Comparison of ENCODE assay signal across 1 cellular context in the genomic region with DNA sequence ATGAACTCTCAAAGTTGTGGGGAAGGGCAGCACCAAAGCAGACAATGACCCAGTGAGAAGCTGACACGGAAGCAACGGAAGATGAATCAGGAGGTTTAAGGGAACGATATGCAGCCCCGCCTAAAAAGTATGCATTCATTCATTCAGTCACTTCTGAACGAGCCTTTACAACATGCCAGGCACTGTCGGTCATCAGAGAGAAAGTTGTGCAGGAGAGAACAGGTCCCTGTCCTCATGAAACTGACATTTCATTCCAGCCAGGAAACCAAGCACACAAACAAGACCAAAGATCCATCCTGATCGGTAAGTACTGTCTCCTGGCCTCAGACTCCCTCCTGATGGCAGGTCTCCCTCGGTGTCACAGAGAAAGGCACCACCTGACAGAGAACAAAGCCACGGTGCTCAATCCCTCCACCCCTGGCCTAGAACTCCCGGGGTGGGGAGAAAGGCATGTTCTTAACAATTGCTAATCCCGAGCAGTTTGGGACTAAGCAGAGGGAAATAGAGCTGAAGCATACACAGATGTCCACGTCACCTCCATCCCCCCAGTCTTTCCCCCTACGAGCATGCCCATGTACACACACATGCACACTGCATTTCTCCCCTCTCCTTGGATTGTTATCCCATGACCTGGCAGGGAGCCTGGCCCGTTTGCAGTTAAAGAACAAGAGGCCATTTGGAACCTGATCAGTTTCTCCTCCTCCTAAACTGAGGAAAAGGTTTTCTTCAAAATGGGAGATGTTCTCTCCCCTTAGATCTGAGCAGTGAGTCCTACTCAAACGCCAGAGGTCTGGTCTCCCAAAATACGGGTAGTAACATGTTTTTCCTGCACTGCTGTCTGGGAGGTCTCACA.
A peak's percentile ranks its signal among the peaks of the same experiment; 100 is the strongest.
TF ChIP-seq lines count a peak whose summit lies in the region.

No MANE protein-coding gene starts in this region.

TF ChIP-seq in HepG2, 621 proteins besides CTCF, POLR2A, EP300 and RAD21 (continued from another document and continues in another):
- TF ChIP-seq SIX1 (CRISPR knock-in tag; IDR thresholded peaks at IDR 0.05; ENCODE audit: borderline replicate concordance) (no peak), SMAD9 (CRISPR knock-in tag; IDR thresholded peaks at IDR 0.05) (no peak; the same call in 1 of the 2 replicates), NR2F1 (CRISPR knock-in tag; IDR thresholded peaks at IDR 0.05) (no peak), EED (CRISPR knock-in tag; IDR thresholded peaks at IDR 0.05) (no peak), ZNF7 (CRISPR knock-in tag; IDR thresholded peaks at IDR 0.05) (no peak), NONO (IDR thresholded peaks at IDR 0.05) (no peak), NONO (CRISPR knock-in tag; conservative IDR thresholded peaks at IDR 0.05) (0 out of 2 replicates have a peak, but pooled peaks have one; percentile 18), ZBTB1 (CRISPR knock-in tag; IDR thresholded peaks at IDR 0.05; ENCODE audit: borderline replicate concordance) (no peak), RNF2 (conservative IDR thresholded peaks at IDR 0.05; ENCODE audit: low read depth) (no peak), ZNF747 (CRISPR knock-in tag; IDR thresholded peaks at IDR 0.05; ENCODE audit: borderline replicate concordance) (0 out of 2 replicates have a peak, but pooled peaks have one; percentile 19), MTF2 (CRISPR knock-in tag; IDR thresholded peaks at IDR 0.05; ENCODE audit: borderline replicate concordance) (no peak), ZNF224 (CRISPR knock-in tag; IDR thresholded peaks at IDR 0.05) (no peak), ZNF563 (CRISPR knock-in tag; IDR thresholded peaks at IDR 0.05) (0 out of 2 replicates have a peak, but pooled peaks have one; percentile 1), ZNF772 (CRISPR knock-in tag; IDR thresholded peaks at IDR 0.05) (0 out of 2 replicates have a peak, but pooled peaks have one; percentile 3), MIER2 (CRISPR knock-in tag; IDR thresholded peaks at IDR 0.05) (no peak), MIER3 (CRISPR knock-in tag; IDR thresholded peaks at IDR 0.05; ENCODE audit: borderline replicate concordance) (no peak), GABPB1 (CRISPR knock-in tag; IDR thresholded peaks at IDR 0.05) (no peak), PITX1 (CRISPR knock-in tag; IDR thresholded peaks at IDR 0.05) (no peak), ZNF251 (CRISPR knock-in tag; IDR thresholded peaks at IDR 0.05) (no peak), ZNF614 (CRISPR knock-in tag; IDR thresholded peaks at IDR 0.05; ENCODE audit: borderline replicate concordance) (no peak), ZNF441 (CRISPR knock-in tag; IDR thresholded peaks at IDR 0.05; ENCODE audit: borderline replicate concordance) (peak; percentile 28; the same call in 1 of the 2 replicates), NFIC (IDR thresholded peaks at IDR 0.05; ENCODE audit: low read length) (no peak; the same call in 1 of the 2 replicates), ZNF737 (CRISPR knock-in tag; IDR thresholded peaks at IDR 0.05; ENCODE audit: borderline replicate concordance) (no peak), NPAS2 (CRISPR knock-in tag; IDR thresholded peaks at IDR 0.05; ENCODE audit: borderline replicate concordance) (no peak), SAFB2 (CRISPR knock-in tag; IDR thresholded peaks at IDR 0.05; ENCODE audit: borderline replicate concordance, low read depth) (peak; percentile 28; the same call in 1 of the 2 replicates)
- TF ChIP-seq, protein P1, sequence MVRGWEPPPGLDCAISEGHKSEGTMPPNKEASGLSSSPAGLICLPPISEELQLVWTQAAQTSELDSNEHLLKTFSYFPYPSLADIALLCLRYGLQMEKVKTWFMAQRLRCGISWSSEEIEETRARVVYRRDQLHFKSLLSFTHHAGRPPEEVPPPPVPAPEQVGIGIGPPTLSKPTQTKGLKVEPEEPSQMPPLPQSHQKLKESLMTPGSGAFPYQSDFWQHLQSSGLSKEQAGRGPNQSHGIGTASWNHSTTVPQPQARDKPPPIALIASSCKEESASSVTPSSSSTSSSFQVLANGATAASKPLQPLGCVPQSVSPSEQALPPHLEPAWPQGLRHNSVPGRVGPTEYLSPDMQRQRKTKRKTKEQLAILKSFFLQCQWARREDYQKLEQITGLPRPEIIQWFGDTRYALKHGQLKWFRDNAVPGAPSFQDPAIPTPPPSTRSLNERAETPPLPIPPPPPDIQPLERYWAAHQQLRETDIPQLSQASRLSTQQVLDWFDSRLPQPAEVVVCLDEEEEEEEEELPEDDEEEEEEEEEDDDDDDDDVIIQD (CRISPR knock-in tag; IDR thresholded peaks at IDR 0.05; ENCODE audit: low read depth): no peak
- TF ChIP-seq, protein P2, sequence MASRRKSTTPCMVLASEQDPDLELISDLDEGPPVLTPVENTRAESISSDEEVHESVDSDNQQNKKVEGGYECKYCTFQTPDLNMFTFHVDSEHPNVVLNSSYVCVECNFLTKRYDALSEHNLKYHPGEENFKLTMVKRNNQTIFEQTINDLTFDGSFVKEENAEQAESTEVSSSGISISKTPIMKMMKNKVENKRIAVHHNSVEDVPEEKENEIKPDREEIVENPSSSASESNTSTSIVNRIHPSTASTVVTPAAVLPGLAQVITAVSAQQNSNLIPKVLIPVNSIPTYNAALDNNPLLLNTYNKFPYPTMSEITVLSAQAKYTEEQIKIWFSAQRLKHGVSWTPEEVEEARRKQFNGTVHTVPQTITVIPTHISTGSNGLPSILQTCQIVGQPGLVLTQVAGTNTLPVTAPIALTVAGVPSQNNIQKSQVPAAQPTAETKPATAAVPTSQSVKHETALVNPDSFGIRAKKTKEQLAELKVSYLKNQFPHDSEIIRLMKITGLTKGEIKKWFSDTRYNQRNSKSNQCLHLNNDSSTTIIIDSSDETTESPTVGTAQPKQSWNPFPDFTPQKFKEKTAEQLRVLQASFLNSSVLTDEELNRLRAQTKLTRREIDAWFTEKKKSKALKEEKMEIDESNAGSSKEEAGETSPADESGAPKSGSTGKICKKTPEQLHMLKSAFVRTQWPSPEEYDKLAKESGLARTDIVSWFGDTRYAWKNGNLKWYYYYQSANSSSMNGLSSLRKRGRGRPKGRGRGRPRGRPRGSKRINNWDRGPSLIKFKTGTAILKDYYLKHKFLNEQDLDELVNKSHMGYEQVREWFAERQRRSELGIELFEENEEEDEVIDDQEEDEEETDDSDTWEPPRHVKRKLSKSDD (CRISPR knock-in tag; IDR thresholded peaks at IDR 0.05; ENCODE audit: low read depth): peak; percentile 40; the same call in 1 of the 2 replicates
- TF ChIP-seq, protein P3, sequence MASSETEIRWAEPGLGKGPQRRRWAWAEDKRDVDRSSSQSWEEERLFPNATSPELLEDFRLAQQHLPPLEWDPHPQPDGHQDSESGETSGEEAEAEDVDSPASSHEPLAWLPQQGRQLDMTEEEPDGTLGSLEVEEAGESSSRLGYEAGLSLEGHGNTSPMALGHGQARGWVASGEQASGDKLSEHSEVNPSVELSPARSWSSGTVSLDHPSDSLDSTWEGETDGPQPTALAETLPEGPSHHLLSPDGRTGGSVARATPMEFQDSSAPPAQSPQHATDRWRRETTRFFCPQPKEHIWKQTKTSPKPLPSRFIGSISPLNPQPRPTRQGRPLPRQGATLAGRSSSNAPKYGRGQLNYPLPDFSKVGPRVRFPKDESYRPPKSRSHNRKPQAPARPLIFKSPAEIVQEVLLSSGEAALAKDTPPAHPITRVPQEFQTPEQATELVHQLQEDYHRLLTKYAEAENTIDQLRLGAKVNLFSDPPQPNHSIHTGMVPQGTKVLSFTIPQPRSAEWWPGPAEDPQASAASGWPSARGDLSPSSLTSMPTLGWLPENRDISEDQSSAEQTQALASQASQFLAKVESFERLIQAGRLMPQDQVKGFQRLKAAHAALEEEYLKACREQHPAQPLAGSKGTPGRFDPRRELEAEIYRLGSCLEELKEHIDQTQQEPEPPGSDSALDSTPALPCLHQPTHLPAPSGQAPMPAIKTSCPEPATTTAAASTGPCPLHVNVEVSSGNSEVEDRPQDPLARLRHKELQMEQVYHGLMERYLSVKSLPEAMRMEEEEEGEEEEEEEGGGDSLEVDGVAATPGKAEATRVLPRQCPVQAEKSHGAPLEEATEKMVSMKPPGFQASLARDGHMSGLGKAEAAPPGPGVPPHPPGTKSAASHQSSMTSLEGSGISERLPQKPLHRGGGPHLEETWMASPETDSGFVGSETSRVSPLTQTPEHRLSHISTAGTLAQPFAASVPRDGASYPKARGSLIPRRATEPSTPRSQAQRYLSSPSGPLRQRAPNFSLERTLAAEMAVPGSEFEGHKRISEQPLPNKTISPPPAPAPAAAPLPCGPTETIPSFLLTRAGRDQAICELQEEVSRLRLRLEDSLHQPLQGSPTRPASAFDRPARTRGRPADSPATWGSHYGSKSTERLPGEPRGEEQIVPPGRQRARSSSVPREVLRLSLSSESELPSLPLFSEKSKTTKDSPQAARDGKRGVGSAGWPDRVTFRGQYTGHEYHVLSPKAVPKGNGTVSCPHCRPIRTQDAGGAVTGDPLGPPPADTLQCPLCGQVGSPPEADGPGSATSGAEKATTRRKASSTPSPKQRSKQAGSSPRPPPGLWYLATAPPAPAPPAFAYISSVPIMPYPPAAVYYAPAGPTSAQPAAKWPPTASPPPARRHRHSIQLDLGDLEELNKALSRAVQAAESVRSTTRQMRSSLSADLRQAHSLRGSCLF (CRISPR knock-in tag; IDR thresholded peaks at IDR 0.05; ENCODE audit: borderline replicate concordance): no peak
- TF ChIP-seq, protein P4, sequence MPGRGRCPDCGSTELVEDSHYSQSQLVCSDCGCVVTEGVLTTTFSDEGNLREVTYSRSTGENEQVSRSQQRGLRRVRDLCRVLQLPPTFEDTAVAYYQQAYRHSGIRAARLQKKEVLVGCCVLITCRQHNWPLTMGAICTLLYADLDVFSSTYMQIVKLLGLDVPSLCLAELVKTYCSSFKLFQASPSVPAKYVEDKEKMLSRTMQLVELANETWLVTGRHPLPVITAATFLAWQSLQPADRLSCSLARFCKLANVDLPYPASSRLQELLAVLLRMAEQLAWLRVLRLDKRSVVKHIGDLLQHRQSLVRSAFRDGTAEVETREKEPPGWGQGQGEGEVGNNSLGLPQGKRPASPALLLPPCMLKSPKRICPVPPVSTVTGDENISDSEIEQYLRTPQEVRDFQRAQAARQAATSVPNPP (CRISPR knock-in tag; IDR thresholded peaks at IDR 0.05): no peak
- TF ChIP-seq, protein P5, sequence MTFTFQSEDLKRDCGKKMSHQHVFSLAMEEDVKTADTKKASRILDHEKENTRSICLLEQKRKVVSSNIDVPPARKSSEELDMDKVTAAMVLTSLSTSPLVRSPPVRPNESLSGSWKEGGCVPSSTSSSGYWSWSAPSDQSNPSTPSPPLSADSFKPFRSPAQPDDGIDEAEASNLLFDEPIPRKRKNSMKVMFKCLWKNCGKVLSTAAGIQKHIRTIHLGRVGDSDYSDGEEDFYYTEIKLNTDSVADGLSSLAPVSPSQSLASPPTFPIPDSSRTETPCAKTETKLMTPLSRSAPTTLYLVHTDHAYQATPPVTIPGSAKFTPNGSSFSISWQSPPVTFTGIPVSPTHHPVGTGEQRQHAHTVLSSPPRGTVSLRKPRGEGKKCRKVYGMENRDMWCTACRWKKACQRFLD (CRISPR knock-in tag; IDR thresholded peaks at IDR 0.05; ENCODE audit: borderline replicate concordance): no peak
- TF ChIP-seq, protein P6, sequence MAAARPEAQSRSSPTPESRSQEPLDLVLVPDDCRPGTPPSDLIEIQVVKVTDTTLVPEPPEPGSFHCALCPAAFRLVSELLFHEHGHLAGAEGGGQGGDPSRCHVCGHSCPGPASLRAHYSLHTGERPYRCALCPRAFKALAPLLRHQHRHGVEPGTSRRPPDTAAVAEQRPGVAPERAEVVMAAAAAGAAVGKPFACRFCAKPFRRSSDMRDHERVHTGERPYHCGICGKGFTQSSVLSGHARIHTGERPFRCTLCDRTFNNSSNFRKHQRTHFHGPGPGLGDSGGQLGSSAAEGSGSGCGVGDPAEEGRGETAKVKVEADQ (CRISPR knock-in tag; IDR thresholded peaks at IDR 0.05; ENCODE audit: borderline replicate concordance): 0 out of 2 replicates have a peak, but pooled peaks have one; percentile 9
- TF ChIP-seq, protein P7, sequence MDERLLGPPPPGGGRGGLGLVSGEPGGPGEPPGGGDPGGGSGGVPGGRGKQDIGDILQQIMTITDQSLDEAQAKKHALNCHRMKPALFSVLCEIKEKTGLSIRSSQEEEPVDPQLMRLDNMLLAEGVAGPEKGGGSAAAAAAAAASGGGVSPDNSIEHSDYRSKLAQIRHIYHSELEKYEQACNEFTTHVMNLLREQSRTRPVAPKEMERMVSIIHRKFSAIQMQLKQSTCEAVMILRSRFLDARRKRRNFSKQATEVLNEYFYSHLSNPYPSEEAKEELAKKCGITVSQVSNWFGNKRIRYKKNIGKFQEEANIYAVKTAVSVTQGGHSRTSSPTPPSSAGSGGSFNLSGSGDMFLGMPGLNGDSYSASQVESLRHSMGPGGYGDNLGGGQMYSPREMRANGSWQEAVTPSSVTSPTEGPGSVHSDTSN (CRISPR knock-in tag; IDR thresholded peaks at IDR 0.05): no peak
- TF ChIP-seq, protein P8, sequence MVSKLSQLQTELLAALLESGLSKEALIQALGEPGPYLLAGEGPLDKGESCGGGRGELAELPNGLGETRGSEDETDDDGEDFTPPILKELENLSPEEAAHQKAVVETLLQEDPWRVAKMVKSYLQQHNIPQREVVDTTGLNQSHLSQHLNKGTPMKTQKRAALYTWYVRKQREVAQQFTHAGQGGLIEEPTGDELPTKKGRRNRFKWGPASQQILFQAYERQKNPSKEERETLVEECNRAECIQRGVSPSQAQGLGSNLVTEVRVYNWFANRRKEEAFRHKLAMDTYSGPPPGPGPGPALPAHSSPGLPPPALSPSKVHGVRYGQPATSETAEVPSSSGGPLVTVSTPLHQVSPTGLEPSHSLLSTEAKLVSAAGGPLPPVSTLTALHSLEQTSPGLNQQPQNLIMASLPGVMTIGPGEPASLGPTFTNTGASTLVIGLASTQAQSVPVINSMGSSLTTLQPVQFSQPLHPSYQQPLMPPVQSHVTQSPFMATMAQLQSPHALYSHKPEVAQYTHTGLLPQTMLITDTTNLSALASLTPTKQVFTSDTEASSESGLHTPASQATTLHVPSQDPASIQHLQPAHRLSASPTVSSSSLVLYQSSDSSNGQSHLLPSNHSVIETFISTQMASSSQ (IDR thresholded peaks at IDR 0.05; ENCODE audit: low read depth): no peak
- TF ChIP-seq, protein P8 (CRISPR knock-in tag; IDR thresholded peaks at IDR 0.05; ENCODE audit: borderline replicate concordance): peak; percentile 22; the same call in 1 of the 2 replicates
- TF ChIP-seq, protein P9, sequence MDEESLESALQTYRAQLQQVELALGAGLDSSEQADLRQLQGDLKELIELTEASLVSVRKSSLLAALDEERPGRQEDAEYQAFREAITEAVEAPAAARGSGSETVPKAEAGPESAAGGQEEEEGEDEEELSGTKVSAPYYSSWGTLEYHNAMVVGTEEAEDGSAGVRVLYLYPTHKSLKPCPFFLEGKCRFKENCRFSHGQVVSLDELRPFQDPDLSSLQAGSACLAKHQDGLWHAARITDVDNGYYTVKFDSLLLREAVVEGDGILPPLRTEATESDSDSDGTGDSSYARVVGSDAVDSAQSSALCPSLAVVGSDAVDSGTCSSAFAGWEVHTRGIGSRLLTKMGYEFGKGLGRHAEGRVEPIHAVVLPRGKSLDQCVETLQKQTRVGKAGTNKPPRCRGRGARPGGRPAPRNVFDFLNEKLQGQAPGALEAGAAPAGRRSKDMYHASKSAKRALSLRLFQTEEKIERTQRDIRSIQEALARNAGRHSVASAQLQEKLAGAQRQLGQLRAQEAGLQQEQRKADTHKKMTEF (CRISPR knock-in tag; IDR thresholded peaks at IDR 0.05): peak; percentile 62; the same call in 1 of the 2 replicates
